In the genomic region with DNA sequence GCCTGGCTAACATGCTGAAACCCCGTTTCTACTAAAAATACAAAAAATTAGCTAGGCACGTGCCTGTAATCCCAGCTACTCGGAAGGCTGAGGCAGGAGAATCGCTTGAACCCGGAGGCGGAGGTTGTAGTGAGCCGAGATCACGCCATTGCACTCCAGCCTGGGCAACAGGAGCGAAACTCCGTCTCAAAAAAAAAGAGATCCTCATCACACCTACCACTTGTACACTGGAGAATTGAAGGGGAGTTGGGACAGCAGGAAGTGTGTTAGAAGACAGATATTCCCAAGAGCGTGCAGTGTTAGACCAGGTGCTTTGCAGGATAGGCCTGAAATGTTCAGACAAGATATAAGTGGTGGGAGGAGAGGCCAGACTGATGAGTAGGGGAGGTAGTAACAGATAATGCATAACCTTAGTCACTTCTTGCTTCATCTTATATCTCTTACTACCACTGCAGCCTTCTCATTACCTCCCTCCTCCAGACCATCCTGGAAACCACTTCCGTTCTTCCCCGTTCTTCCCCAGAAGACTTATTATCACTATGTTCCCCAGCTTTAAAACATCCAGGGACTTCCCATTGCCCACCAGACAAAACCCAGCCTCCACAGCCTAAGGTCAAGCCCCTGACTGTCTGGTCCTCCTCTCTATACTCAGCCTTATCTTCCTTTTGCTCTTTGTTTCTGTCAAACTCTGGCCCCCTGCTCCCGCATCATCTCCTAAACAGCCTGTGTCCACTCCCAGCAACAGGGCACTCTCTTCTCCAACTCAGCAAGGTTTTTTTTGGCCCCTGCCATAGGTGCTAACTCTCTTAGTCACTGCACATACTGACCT, we compare ENCODE assay signal across 1 cellular context.
TF ChIP-seq lines count a peak whose summit lies in the region.

No MANE protein-coding gene starts in this region.

TF ChIP-seq in A549, 52 proteins besides CTCF, POLR2A, EP300 and RAD21:
- no peak for TF ChIP-seq RARB (CRISPR knock-in tag; IDR thresholded peaks at IDR 0.05)
- TF ChIP-seq, protein P1, sequence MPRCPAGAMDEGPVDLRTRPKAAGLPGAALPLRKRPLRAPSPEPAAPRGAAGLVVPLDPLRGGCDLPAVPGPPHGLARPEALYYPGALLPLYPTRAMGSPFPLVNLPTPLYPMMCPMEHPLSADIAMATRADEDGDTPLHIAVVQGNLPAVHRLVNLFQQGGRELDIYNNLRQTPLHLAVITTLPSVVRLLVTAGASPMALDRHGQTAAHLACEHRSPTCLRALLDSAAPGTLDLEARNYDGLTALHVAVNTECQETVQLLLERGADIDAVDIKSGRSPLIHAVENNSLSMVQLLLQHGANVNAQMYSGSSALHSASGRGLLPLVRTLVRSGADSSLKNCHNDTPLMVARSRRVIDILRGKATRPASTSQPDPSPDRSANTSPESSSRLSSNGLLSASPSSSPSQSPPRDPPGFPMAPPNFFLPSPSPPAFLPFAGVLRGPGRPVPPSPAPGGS (IDR thresholded peaks at IDR 0.05) = no peak
- TF ChIP-seq ESRRA (IDR thresholded peaks at IDR 0.05; ENCODE audit: borderline replicate concordance, low read length) = no peak
- TF ChIP-seq NFE2L2 (conservative IDR thresholded peaks at IDR 0.05; ENCODE audit: low read length) = no peak
- TF ChIP-seq ZC3H11A (IDR thresholded peaks at IDR 0.05) = no peak
- TF ChIP-seq GATA3 (IDR thresholded peaks at IDR 0.05; ENCODE audit: borderline replicate concordance) = no peak
- no peak for TF ChIP-seq ZSCAN20 (CRISPR knock-in tag; IDR thresholded peaks at IDR 0.05)
- TF ChIP-seq HOXA7 (CRISPR knock-in tag; IDR thresholded peaks at IDR 0.05) = no peak
- no peak for TF ChIP-seq HDAC2 (IDR thresholded peaks at IDR 0.05)
